Comparison of ENCODE assay signal across 15 cellular contexts in the genomic region with DNA sequence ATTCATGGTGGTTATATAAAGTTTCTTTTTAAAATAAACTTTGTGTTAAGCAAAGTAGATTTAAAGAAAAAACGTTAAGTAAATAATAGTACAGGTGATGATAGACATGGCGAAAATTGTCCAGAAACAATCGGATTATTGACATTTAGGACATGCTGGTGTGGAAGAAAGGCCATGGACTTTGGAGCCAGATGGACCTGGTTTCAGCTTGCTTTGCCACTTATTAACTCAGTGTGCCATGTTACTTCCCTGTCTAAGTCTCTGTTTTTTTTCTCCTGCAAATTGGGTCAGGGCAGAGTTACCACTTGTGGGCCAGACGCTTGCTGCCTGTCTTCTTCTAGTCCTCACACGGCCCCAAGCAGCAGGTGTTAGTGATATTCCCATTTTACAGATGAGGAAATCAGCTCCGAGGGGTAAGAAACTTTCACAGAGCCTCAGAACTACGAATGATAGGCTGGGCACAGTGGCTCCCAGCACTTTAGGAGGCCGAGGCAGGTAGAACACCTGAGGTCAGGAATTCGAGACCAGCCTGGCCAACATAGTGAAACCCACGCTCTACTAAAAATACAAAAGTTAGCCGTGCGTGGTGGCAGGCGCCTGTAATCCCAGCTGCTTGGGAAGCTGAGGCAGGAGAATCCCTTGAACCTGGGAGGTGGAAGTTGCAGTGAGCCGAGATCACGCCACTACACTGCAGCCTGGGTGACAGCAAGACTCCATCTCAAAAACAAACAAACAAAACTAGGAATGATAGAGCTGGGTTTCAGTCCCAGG. TPM values are rescaled to one million over a fixed set of nuclear protein-coding genes. Genes with fewer than 3 reads are reported as not detected.
DNase-seq lines count a peak whose midpoint lies in the region; FAIRE-seq and TF ChIP-seq lines count a peak whose summit lies in the region.
"Had no signal": no experiment of that assay in that cellular context is flagged by ENCODE, and none has a peak within 500 bp of the region (broad histone marks: within the 10 kb centered on the region; RNA-seq: fewer than 3 reads in every experiment).

No MANE protein-coding gene starts in this region.

- peak; percentile 91 for DNase-seq in DMS53 treated with DMSO at 0.1 percent for 48 hours (lab: John Stamatoyannopoulos, UW; ENCODE audit: unreplicated experiment)
- DNase-seq in progenitor cell of endocrine pancreas (ENCODE audit: low spot score, unreplicated experiment): no peak
- DNase-seq in OCI-M2 (lab: John Stamatoyannopoulos, UW; ENCODE audit: unreplicated experiment): no peak
- no peak for DNase-seq in NCI-H446 (lab: John Stamatoyannopoulos, UW)
- no peak for DNase-seq in uterus
- no peak for DNase-seq in medulla oblongata (ENCODE audit: extremely low spot score)
- DNase-seq: DMS 273 treated with DMSO at 0.1 percent for 48 hours, left cardiac atrium, NCI-H2029, ovary had no signal

- peaks cover 35% of the 10 kb centered on the region for H3F3A ChIP-seq in SU-DHL-6 (ENCODE audit: insufficient read depth)

- no peaks in the 10 kb centered on the region for H3K27me3 ChIP-seq in SU-DHL-6 (ENCODE audit: low read length)
- H3K27me3 ChIP-seq in uterus: no peaks in the 10 kb centered on the region
- H3K27me3 ChIP-seq: ovary, tibial nerve had no signal

- H2AFZ ChIP-seq in SU-DHL-6 (ENCODE audit: low read depth, low read length, severe bottlenecking): no peak overlapping the region

- H3K9ac ChIP-seq in SU-DHL-6 (ENCODE audit: low read length): no peak overlapping the region

- peak; percentile 92 for FAIRE-seq in islet of Langerhans (lab: Jason Lieb, UNC)
- FAIRE-seq: endometrium, GM12892 had no signal

- H3K27ac ChIP-seq in SU-DHL-6 (ENCODE audit: low read depth, low read length) (peak overlapping the region; percentile 1; the same call in 1 of the 2 replicates), uterus (no peak overlapping the region)
- H3K27ac ChIP-seq: ovary, tibial nerve had no signal

- no peaks in the 10 kb centered on the region for H3K27me3 Mint-ChIP-seq in progenitor cell of endocrine pancreas

- TF ChIP-seq CTCF in SU-DHL-6 (IDR thresholded peaks at IDR 0.05; ENCODE audit: insufficient read depth, low read length, poor library complexity, severe bottlenecking) (no peak), progenitor cell of endocrine pancreas (IDR thresholded peaks at IDR 0.05; ENCODE audit: unreplicated experiment) (no peak), uterus (IDR thresholded peaks at IDR 0.05) (no peak)

- H3K79me2 ChIP-seq in SU-DHL-6 (ENCODE audit: insufficient read depth, low read length): peaks cover 86% of the 10 kb centered on the region

- H3K9me2 ChIP-seq in SU-DHL-6 (replicated peaks; ENCODE audit: insufficient read depth, low read length): no peaks in the 10 kb centered on the region

- no peaks in the 10 kb centered on the region for H3K9me3 Mint-ChIP-seq in progenitor cell of endocrine pancreas (ENCODE audit: low read depth)

- H3K4me1 ChIP-seq in uterus: no peaks in the 10 kb centered on the region

- H3K4me3 Mint-ChIP-seq in progenitor cell of endocrine pancreas (ENCODE audit: low read depth): no peak overlapping the region

- H3K9me3 ChIP-seq in SU-DHL-6 (ENCODE audit: insufficient read depth, low read length) (no peaks in the 10 kb centered on the region), uterus (no peaks in the 10 kb centered on the region)
- H3K9me3 ChIP-seq: ovary, tibial nerve had no signal

- H3K4me3 ChIP-seq in SU-DHL-6 (ENCODE audit: insufficient read depth, low read length, poor library complexity, severe bottlenecking): no peak overlapping the region
- no peak overlapping the region for H3K4me3 ChIP-seq in uterus
- H3K4me3 ChIP-seq: ovary, tibial nerve had no signal

- H3K36me3 Mint-ChIP-seq in progenitor cell of endocrine pancreas (ENCODE audit: insufficient read depth): peaks cover 3% of the 10 kb centered on the region

- intact Hi-C loops in uterus (cut with DNase I; ENCODE audit: low total_unique reads): no loop called here

- H3K36me3 ChIP-seq in SU-DHL-6 (ENCODE audit: low read length) (0 out of 2 replicates have a peak, but pooled peaks cover 5% of the 10 kb centered on the region), uterus (no peaks in the 10 kb centered on the region)
- H3K36me3 ChIP-seq: ovary, tibial nerve had no signal

- peak overlapping the region; percentile 93 for H3K27ac Mint-ChIP-seq in progenitor cell of endocrine pancreas

- H3K4me1 Mint-ChIP-seq in progenitor cell of endocrine pancreas (ENCODE audit: low read depth): peaks cover 42% of the 10 kb centered on the region

- H3K4me2 ChIP-seq in SU-DHL-6 (ENCODE audit: low read depth, low read length, poor library complexity, severe bottlenecking): no peak overlapping the region

- TF ChIP-seq POLR2A in uterus (IDR thresholded peaks at IDR 0.05): no peak

- H4K20me1 ChIP-seq in SU-DHL-6 (ENCODE audit: low read depth, low read length): no peaks in the 10 kb centered on the region

RNA-seq across cellular contexts. Expression of a gene that starts 12.4 kb away (rescaled TPM):
- total RNA-seq in progenitor cell of endocrine pancreas (60.2 and 61.6 TPM in 2 replicates), uterus (10 to 100 TPM in 2 of 4 donors, 1 to 10 TPM in 2; 3.2 to 34.2 (median 16.7) TPM)
